16 cellular contexts compared by ENCODE assay signal in the genomic region with DNA sequence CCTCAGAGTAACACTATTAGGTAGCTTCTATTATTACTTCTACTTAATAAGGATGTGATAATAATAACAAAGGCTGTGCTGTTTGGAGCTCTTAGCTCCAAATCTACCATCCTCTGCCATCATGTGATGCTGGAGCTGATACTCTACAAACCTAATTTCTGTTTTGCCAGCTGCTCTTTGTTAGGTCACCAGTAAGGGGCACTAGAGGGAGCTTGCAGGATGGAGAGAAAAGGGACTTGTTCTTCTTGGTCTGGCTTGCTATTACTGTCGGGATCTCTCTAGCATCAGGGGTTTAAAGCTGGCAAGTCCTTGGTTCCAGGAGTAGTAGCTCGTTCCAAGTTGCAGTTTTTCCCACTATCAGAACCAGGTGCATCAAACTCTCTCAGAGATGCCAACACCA.
DNase-seq lines count a peak whose midpoint lies in the region; ATAC-seq and TF ChIP-seq lines count a peak whose summit lies in the region.
"Had no signal": no experiment of that assay in that cellular context is flagged by ENCODE, and none has a peak within 500 bp of the region (broad histone marks: within the 10 kb centered on the region; RNA-seq: fewer than 3 reads in every experiment).

No MANE protein-coding gene starts in this region.

- H3K36me3 Mint-ChIP-seq in glutamatergic neuron (ENCODE audit: unreplicated experiment) (no peaks in the 10 kb centered on the region), type B pancreatic cell (no peaks in the 10 kb centered on the region)
- H3K36me3 Mint-ChIP-seq: stimulated activated effector memory CD8-positive, alpha-beta T cell treated with anti-CD3 and anti-CD28 coated beads, Interleukin-12 subunit alpha, Interleukin-12 subunit beta, amount 100 ng/mL, for 72 hours had no signal

- ATAC-seq in GM18867 (IDR thresholded peaks at IDR 0.05; ENCODE audit: unreplicated experiment): no peak
- ATAC-seq: left lobe of liver; stimulated activated effector memory CD8-positive, alpha-beta T cell treated with anti-CD3 and anti-CD28 coated beads, Interleukin-12 subunit alpha, Interleukin-12 subunit beta, amount 100 ng/mL, for 72 hours had no signal

- H3K4me1 Mint-ChIP-seq in glutamatergic neuron (ENCODE audit: low read depth, unreplicated experiment) (peaks cover 3% of the 10 kb centered on the region), type B pancreatic cell (ENCODE audit: unreplicated experiment) (peaks cover 13% of the 10 kb centered on the region)
- H3K4me1 Mint-ChIP-seq: activated CD4-positive, alpha-beta T cell treated with anti-CD3 and anti-CD28 coated beads, Interleukin-2, amount 10 ng/mL, durations not matched to agents 24 days and 14 days; stimulated activated effector memory CD8-positive, alpha-beta T cell treated with anti-CD3 and anti-CD28 coated beads, Interleukin-12 subunit alpha, Interleukin-12 subunit beta, amount 100 ng/mL, for 72 hours had no signal

- no peak overlapping the region for H3K4me3 ChIP-seq in cardiac muscle cell
- H3K4me3 ChIP-seq: ovary had no signal

- in situ Hi-C loops in SK-MEL-5 (cut with HindIII; ENCODE audit: low pct_unique_long_range_greater_than_20kb, low sequenced_read_pairs): no loop called here

- no peak overlapping the region for H3K4me3 Mint-ChIP-seq in glutamatergic neuron (ENCODE audit: unreplicated experiment)
- no peak overlapping the region for H3K4me3 Mint-ChIP-seq in type B pancreatic cell
- H3K4me3 Mint-ChIP-seq: activated CD4-positive, alpha-beta T cell treated with anti-CD3 and anti-CD28 coated beads, Interleukin-2, amount 10 ng/mL, durations not matched to agents 24 days and 14 days; stimulated activated effector memory CD8-positive, alpha-beta T cell treated with anti-CD3 and anti-CD28 coated beads, Interleukin-12 subunit alpha, Interleukin-12 subunit beta, amount 100 ng/mL, for 72 hours had no signal

- H3K36me3 ChIP-seq in cardiac muscle cell: no peaks in the 10 kb centered on the region
- H3K36me3 ChIP-seq: ovary had no signal

- no peak for DNase-seq in cardiac muscle cell (ENCODE audit: low read depth in 1 of 2, low spot score in 1 of 2)
- no peak for DNase-seq in cardiac septum (ENCODE audit: low spot score)
- peak; percentile 42 for DNase-seq in SK-MEL-5 (ENCODE audit: low read depth, low spot score)
- DNase-seq in glutamatergic neuron: no peak
- no peak for DNase-seq in type B pancreatic cell (ENCODE audit: extremely low spot score, unreplicated experiment)
- DNase-seq in NCI-H345 treated with DMSO at 0.1 percent for 48 hours (lab: John Stamatoyannopoulos, UW; ENCODE audit: unreplicated experiment): no peak
- DNase-seq in hippocampal formation (lab: John Stamatoyannopoulos, UW): no peak
- DNase-seq: activated CD4-positive, alpha-beta T cell treated with anti-CD3 and anti-CD28 coated beads, Interleukin-2, amount 10 ng/mL, durations not matched to agents 24 days and 14 days; activated gamma-delta T cell; central memory CD4-positive, alpha-beta T cell; foreskin fibroblast; GDM1; ovary had no signal

- intact Hi-C loops in cardiac septum (cut with DNase I): no loop called here

- no peak overlapping the region for H3K27ac ChIP-seq in cardiac muscle cell
- H3K27ac ChIP-seq: ovary had no signal

- H3K4me1 ChIP-seq in cardiac muscle cell (ENCODE audit: low read depth): no peaks in the 10 kb centered on the region

- no peaks in the 10 kb centered on the region for H3K9me3 ChIP-seq in cardiac muscle cell (ENCODE audit: low read depth)
- H3K9me3 ChIP-seq: ovary had no signal

- peaks cover 10% of the 10 kb centered on the region for H3K27me3 ChIP-seq in cardiac muscle cell
- H3K27me3 ChIP-seq: ovary had no signal

- H3K27me3 Mint-ChIP-seq in glutamatergic neuron (ENCODE audit: unreplicated experiment) (no peaks in the 10 kb centered on the region), type B pancreatic cell (peaks cover 5% of the 10 kb centered on the region)

- H3K9me3 Mint-ChIP-seq in glutamatergic neuron (ENCODE audit: unreplicated experiment) (no peaks in the 10 kb centered on the region), type B pancreatic cell (no peaks in the 10 kb centered on the region)
- H3K9me3 Mint-ChIP-seq: activated CD4-positive, alpha-beta T cell treated with anti-CD3 and anti-CD28 coated beads, Interleukin-2, amount 10 ng/mL, durations not matched to agents 24 days and 14 days; stimulated activated effector memory CD8-positive, alpha-beta T cell treated with anti-CD3 and anti-CD28 coated beads, Interleukin-12 subunit alpha, Interleukin-12 subunit beta, amount 100 ng/mL, for 72 hours had no signal

- H3K27ac Mint-ChIP-seq in glutamatergic neuron (ENCODE audit: unreplicated experiment) (no peak overlapping the region), type B pancreatic cell (no peak overlapping the region)
- H3K27ac Mint-ChIP-seq: activated CD4-positive, alpha-beta T cell treated with anti-CD3 and anti-CD28 coated beads, Interleukin-2, amount 10 ng/mL, durations not matched to agents 24 days and 14 days; stimulated activated effector memory CD8-positive, alpha-beta T cell treated with anti-CD3 and anti-CD28 coated beads, Interleukin-12 subunit alpha, Interleukin-12 subunit beta, amount 100 ng/mL, for 72 hours had no signal

- TF ChIP-seq CTCF in cardiac muscle cell (IDR thresholded peaks at IDR 0.05; ENCODE audit: low read depth, low read length): peak; percentile 23
- TF ChIP-seq CTCF in glutamatergic neuron (IDR thresholded peaks at IDR 0.05; ENCODE audit: partially characterized antibody, unreplicated experiment): peak; percentile 13
- peak; percentile 72 for TF ChIP-seq CTCF in type B pancreatic cell (conservative IDR thresholded peaks at IDR 0.05)

Comparison
In these comparisons a context has a peak if more than half of its experiments do, and no peak if none do; other contexts are left out.
1. CTCF ChIP-seq: peak in every context shown above with its lines; median percentile 72 in type B pancreatic cell; 23 in cardiac muscle cell; 13 in glutamatergic neuron.